In the genomic region with DNA sequence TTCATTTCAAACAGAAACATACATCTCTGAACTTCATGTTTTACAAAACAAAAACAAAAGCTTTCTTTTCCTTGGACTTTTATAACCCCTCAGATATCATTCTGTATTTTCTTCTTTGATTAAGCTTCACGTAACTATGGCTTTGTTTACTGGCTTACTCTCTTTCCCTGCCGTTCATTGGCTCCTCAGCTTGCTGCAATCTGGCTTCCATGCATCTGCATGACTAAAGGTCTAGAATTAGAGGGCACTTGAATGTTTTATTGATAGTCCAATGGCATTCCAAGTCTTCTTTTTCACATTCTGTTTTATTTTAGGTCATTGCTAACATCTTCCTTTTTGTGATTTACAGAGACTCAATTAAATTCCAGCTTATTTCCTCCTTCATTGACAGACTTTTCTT, we compare ENCODE assay signal across 22 cellular contexts.
"Had no signal": no experiment of that assay in that cellular context is flagged by ENCODE, and none has a peak within 500 bp of the region (broad histone marks: within the 10 kb centered on the region; RNA-seq: fewer than 3 reads in every experiment).

No MANE protein-coding gene starts in this region.

- H3K36me3 Mint-ChIP-seq: naive thymus-derived CD8-positive, alpha-beta T cell; stimulated activated naive B cell treated with anti-CD40 and anti-IgM and Interleukin-4, amounts not matched to agents 10 μg/mL and 1 μg/mL and 100 μg/mL, for 72 hours had no signal

- DNase-seq: colonic mucosa; dermis blood vessel endothelial cell; foreskin keratinocyte; heart left ventricle; hippocampal formation; islet precursor cell; mucosa of descending colon; naive thymus-derived CD8-positive, alpha-beta T cell; posterior cingulate gyrus; spleen; stimulated activated CD4-positive, alpha-beta T cell treated with anti-CD3 and anti-CD28 coated beads, Interleukin-15, amount 100 ng/mL, for 24 hours; stimulated activated CD4-positive, alpha-beta T cell treated with anti-CD3 and anti-CD28 coated beads, Interleukin-1b, Interleukin-23, amount 100 ng/mL, for 48 hours; stimulated activated CD4-positive, alpha-beta T cell treated with anti-CD3 and anti-CD28 coated beads, Interleukin-4, amount 100 ng/mL, for 4 hours; stimulated activated naive B cell treated with anti-CD40 and anti-IgM and Interleukin-4, amounts not matched to agents 10 μg/mL and 1 μg/mL and 100 μg/mL, for 72 hours; stimulated activated naive CD8-positive, alpha-beta T cell treated with anti-CD3 and anti-CD28 coated beads, Interleukin-15, amount 100 ng/mL, for 72 hours; testis; upper lobe of right lung had no signal

- H3K27me3 Mint-ChIP-seq: naive thymus-derived CD8-positive, alpha-beta T cell; stimulated activated naive B cell treated with anti-CD40 and anti-IgM and Interleukin-4, amounts not matched to agents 10 μg/mL and 1 μg/mL and 100 μg/mL, for 72 hours; stimulated activated naive CD8-positive, alpha-beta T cell treated with anti-CD3 and anti-CD28 coated beads, Interleukin-15, amount 100 ng/mL, for 72 hours had no signal

- H3K36me3 ChIP-seq: colonic mucosa, heart left ventricle, spleen, tibial nerve, upper lobe of right lung, vagina had no signal

- H3K4me1 Mint-ChIP-seq: naive thymus-derived CD8-positive, alpha-beta T cell; stimulated activated naive B cell treated with anti-CD40 and anti-IgM and Interleukin-4, amounts not matched to agents 10 μg/mL and 1 μg/mL and 100 μg/mL, for 72 hours; stimulated activated naive CD8-positive, alpha-beta T cell treated with anti-CD3 and anti-CD28 coated beads, Interleukin-15, amount 100 ng/mL, for 72 hours had no signal

- H3K27me3 ChIP-seq: colonic mucosa, foreskin keratinocyte, heart left ventricle, spleen, testis, tibial nerve, upper lobe of right lung, vagina had no signal

- H3K4me3 Mint-ChIP-seq: naive thymus-derived CD8-positive, alpha-beta T cell; stimulated activated naive B cell treated with anti-CD40 and anti-IgM and Interleukin-4, amounts not matched to agents 10 μg/mL and 1 μg/mL and 100 μg/mL, for 72 hours; stimulated activated naive CD8-positive, alpha-beta T cell treated with anti-CD3 and anti-CD28 coated beads, Interleukin-15, amount 100 ng/mL, for 72 hours had no signal

- H3K4me3 ChIP-seq: colonic mucosa, heart left ventricle, mucosa of descending colon, spleen, testis, tibial nerve, upper lobe of right lung, vagina had no signal

- H3K4me1 ChIP-seq: colonic mucosa, foreskin keratinocyte, heart left ventricle, spleen, testis, tibial nerve, upper lobe of right lung, vagina had no signal

- H3K27ac Mint-ChIP-seq: naive thymus-derived CD8-positive, alpha-beta T cell; stimulated activated naive B cell treated with anti-CD40 and anti-IgM and Interleukin-4, amounts not matched to agents 10 μg/mL and 1 μg/mL and 100 μg/mL, for 72 hours; stimulated activated naive CD8-positive, alpha-beta T cell treated with anti-CD3 and anti-CD28 coated beads, Interleukin-15, amount 100 ng/mL, for 72 hours had no signal

- H3K9me3 ChIP-seq: colonic mucosa, testis, tibial nerve, upper lobe of right lung, vagina had no signal

- ATAC-seq: foreskin keratinocyte; heart left ventricle; left lobe of liver; mucosa of descending colon; naive thymus-derived CD8-positive, alpha-beta T cell; sciatic nerve; stimulated activated naive B cell treated with anti-CD40 and anti-IgM and Interleukin-4, amounts not matched to agents 10 μg/mL and 1 μg/mL and 100 μg/mL, for 72 hours; stimulated activated naive CD8-positive, alpha-beta T cell treated with anti-CD3 and anti-CD28 coated beads, Interleukin-15, amount 100 ng/mL, for 72 hours; upper lobe of right lung had no signal

- H3K27ac ChIP-seq: colonic mucosa, foreskin keratinocyte, heart left ventricle, spleen, testis, tibial nerve, upper lobe of right lung, vagina had no signal

- FAIRE-seq: endothelial cell of umbilical vein had no signal
